8 cellular contexts compared by ENCODE assay signal in the genomic region with DNA sequence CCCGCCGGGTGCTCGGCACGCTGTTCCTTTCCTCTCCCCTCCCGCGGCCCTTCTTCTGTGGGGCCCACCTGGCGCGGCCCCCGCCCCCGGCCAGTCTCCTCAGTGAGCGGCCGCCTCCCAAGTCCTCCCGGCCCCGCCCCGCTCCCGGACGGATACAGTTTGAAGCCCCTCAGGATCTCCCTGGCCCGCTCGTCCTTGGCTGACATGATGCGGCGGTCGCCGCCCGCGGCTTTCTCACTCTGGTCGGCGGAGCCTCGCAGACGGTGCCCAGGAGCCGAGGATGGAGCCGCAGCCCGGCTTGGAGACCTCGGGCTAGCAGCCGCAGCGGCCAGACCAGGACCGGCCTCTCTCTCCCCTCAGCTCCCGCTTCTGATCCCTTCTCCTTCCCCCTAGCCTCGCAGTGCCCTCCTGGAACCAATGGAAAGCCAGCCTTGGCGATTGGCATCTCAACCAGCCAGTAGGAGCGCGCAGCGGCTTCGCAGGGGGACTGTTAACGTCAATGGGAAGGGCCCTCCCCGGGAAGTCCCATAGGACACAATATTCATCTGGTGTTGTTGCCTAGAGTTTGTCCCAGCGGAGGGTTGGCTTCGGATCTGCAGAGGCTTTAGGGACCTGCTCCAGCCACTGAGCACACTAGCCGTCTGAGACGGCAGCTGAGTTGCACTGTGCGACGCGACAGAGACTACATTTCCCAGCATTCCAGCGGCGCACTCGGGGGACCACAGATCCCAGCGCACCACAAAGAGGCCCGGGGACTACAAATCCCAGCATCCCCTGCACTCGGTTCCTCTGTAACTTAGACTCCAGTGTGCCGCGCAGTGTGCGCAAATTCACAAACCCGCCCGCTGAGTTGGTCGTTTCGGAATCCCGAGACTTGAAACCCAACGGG. TPM values are rescaled to one million over a fixed set of nuclear protein-coding genes. Genes with fewer than 3 reads are reported as not detected.
DNase-seq lines count a peak whose midpoint lies in the region; ATAC-seq, FAIRE-seq and TF ChIP-seq lines count a peak whose summit lies in the region.

PDE6D (minus strand) TSS at position 374 of the 889 bp plus-strand sequence; CDS start at position 206, 168 bp downstream.

- DNase-seq in GM12891 (ENCODE audit: insufficient read length, low spot score) (peak; percentile 94), NCI-H1436 treated with DMSO at 0.1 percent for 48 hours (lab: John Stamatoyannopoulos, UW) (peak; percentile 80), T-cell (peak; percentile 87 to 98 (median 93)), cardiac muscle cell (ENCODE audit: low read depth in 1 of 2, low spot score in 1 of 2) (peak; percentile 96 to 99), tibial nerve (ENCODE audit: low spot score in 2 of 2) (peak; percentile 96 to 99)

- H2AFZ ChIP-seq in parathyroid adenoma: peak within 1 kb of the TSS; percentile 94

- no peaks in the 10 kb centered on the region for H3K36me3 Mint-ChIP-seq in T-cell

- TF ChIP-seq POLR2A in GM12891 (IDR thresholded peaks at IDR 0.05; ENCODE audit: low read depth, low read length) (peak; percentile 70), tibial nerve (IDR thresholded peaks at IDR 0.05) (peak; percentile 73 to 92)

- ATAC-seq in HG02840 (IDR thresholded peaks at IDR 0.05; ENCODE audit: low FRiP score, unreplicated experiment) (peak; percentile 95), T-cell (replicated peaks in 1 of 4) (peak; percentile 93 to 94 (median 93))

- CTCF ChIA-PET in T-cell (lab: Charles Lee): interaction anchor here in 1 of 2 donors (0.6 kb wide), 1 partner anchor 67 kb away, joined by 3 read pairs; no protein-coding TSS in a partner anchor

- peaks cover 38% of the 10 kb centered on the region for H3K79me2 ChIP-seq in parathyroid adenoma

- H3K27ac ChIP-seq in adipose tissue (ENCODE audit: low read depth, low read length): no peak within 1 kb of the TSS
- peak within 1 kb of the TSS; percentile 47 for H3K27ac ChIP-seq in cardiac muscle cell
- peak within 1 kb of the TSS; percentile 89 for H3K27ac ChIP-seq in parathyroid adenoma
- H3K27ac ChIP-seq in tibial nerve: peak within 1 kb of the TSS; percentile 80 to 89 (median 88)

- no peaks in the 10 kb centered on the region for H3K27me3 Mint-ChIP-seq in T-cell

- peak; percentile 65 to 92 for TF ChIP-seq EP300 in tibial nerve (IDR thresholded peaks at IDR 0.05)

- POLR2A ChIA-PET in T-cell (lab: Charles Lee): interaction anchor here in 1 of 2 donors (0.5 kb wide), 1 partner anchor 1455 kb away, joined by 3 read pairs; no protein-coding TSS in a partner anchor

- H3K36me3 ChIP-seq in cardiac muscle cell (no peaks in the 10 kb centered on the region), parathyroid adenoma (ENCODE audit: control insufficient read depth, insufficient read depth, low read length) (no peaks in the 10 kb centered on the region), tibial nerve (no peaks in the 10 kb centered on the region)

- H3K27me3 ChIP-seq in cardiac muscle cell: no peaks in the 10 kb centered on the region
- no peaks in the 10 kb centered on the region for H3K27me3 ChIP-seq in parathyroid adenoma (ENCODE audit: control insufficient read depth, insufficient read depth, low read length)
- H3K27me3 ChIP-seq in tibial nerve: no peaks in the 10 kb centered on the region

- H3K4me1 Mint-ChIP-seq in T-cell: peaks cover 63 to 70% (median 69%) of the 10 kb centered on the region in 3 donors

- H3K4me2 ChIP-seq in parathyroid adenoma (ENCODE audit: low read length): peak within 1 kb of the TSS; percentile 97

- FAIRE-seq in GM12891 (lab: Jason Lieb, UNC): peak; percentile 99

- H3K4me3 ChIP-seq in cardiac muscle cell: peak within 1 kb of the TSS; percentile 68
- peak within 1 kb of the TSS; percentile 93 for H3K4me3 ChIP-seq in parathyroid adenoma (ENCODE audit: low read depth, low read length)
- H3K4me3 ChIP-seq in tibial nerve: peak within 1 kb of the TSS; percentile 62 to 93 (median 85)

- WGBS in adipose tissue, 3 donors: 0 to 1% (median 1%) methylated on average over 51 to 67 of the region's 67 CpGs
- 0% methylated on average over 18 to 62 of the region's 67 CpGs for WGBS in tibial nerve, 2 donors

- H3K9ac ChIP-seq in parathyroid adenoma: peak within 1 kb of the TSS; percentile 49

- peak within 1 kb of the TSS; percentile 97 to 98 (median 97) for H3K4me3 Mint-ChIP-seq in T-cell

- H3K4me1 ChIP-seq in cardiac muscle cell (ENCODE audit: low read depth): peaks cover 4% of the 10 kb centered on the region
- peaks cover 22% of the 10 kb centered on the region for H3K4me1 ChIP-seq in parathyroid adenoma
- peaks cover 0 to 51% (median 25%) of the 10 kb centered on the region in 4 donors for H3K4me1 ChIP-seq in tibial nerve

- TF ChIP-seq CTCF in cardiac muscle cell (IDR thresholded peaks at IDR 0.05; ENCODE audit: low read depth, low read length) (no peak), parathyroid adenoma (IDR thresholded peaks at IDR 0.05) (no peak), tibial nerve (IDR thresholded peaks at IDR 0.05) (peak in 1 of 5 experiments; percentile 62)

- H3K9me3 ChIP-seq in cardiac muscle cell (ENCODE audit: low read depth) (no peaks in the 10 kb centered on the region), parathyroid adenoma (ENCODE audit: control insufficient read depth, low read length) (no peaks in the 10 kb centered on the region), tibial nerve (no peaks in the 10 kb centered on the region)

- H3K27ac Mint-ChIP-seq in T-cell: peak within 1 kb of the TSS; percentile 95 to 98

- no peaks in the 10 kb centered on the region for H3K9me3 Mint-ChIP-seq in T-cell

TF ChIP-seq in GM12891, 5 proteins besides CTCF, POLR2A, EP300 and RAD21:
- TF ChIP-seq SPI1 (IDR thresholded peaks at IDR 0.05; ENCODE audit: low read depth, low read length) (peak; percentile 51), POU2F2 (IDR thresholded peaks at IDR 0.05; ENCODE audit: low read depth, low read length) (no peak), POLR2AphosphoS5 (IDR thresholded peaks at IDR 0.05; ENCODE audit: low read depth, low read length) (peak; percentile 77), PAX5 (IDR thresholded peaks at IDR 0.05; ENCODE audit: insufficient read depth, low read length, severe bottlenecking) (no peak), TAF1 (IDR thresholded peaks at IDR 0.05; ENCODE audit: low read depth, low read length) (no peak; the same call in 1 of the 2 replicates)

RNA-seq across cellular contexts. Expression of gene PDE6D, which starts in this region (rescaled TPM):
- polyA plus RNA-seq in GM12891 (2012; ENCODE audit: low read depth, missing spikeins): 27.9 TPM
- 10 to 100 TPM; 17.4 to 33.1 (median 25.2) TPM for total RNA-seq in T-cell
- polyA plus RNA-seq in adipose tissue: 10 to 100 TPM; 11.4 to 36.8 (median 18.1) TPM
- 47.3 and 59.4 TPM in 2 replicates for total RNA-seq in cardiac muscle cell
- polyA plus RNA-seq in cardiac muscle cell: 53.5 and 64.8 TPM in 2 replicates
- total RNA-seq in tibial nerve: 10 to 100 TPM; 18.6 to 30.8 (median 26.6) TPM
